ENCODE assay signal across 18 cellular contexts in the genomic region with DNA sequence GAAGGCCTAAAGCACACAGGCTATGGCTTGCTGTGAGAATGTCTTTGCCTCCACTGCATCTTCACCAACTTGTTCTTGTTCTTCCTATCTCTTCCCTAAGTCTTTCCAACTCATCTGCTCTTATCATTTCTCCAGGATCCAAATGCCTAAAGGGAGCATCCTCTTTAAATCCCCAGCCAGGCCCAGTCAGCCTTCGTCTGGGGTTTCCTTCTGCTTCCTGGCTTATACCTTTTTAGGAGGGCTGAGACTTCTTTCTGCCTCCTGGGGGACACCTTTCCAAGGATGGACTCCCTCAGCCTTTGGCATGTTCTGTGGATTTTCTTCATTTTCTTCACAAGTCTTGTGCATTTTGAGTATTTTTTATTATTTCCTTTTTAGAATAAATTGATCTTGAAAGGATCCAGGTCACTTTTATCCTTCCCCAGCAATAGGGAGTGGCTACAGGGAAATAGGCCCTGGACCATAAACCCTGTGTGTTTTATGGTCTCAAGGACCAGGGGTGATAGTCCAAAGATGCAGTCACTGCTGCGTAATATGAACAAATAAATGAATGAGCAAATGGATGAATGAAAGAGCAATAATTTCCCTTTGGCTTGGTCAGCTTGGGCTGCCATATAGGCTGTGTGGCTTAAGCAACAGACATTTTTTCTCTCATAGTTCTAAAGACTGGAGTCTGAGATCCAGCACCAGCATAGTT.
DNase-seq lines count a peak whose midpoint lies in the region; ATAC-seq, FAIRE-seq and TF ChIP-seq lines count a peak whose summit lies in the region.
"Had no signal": no experiment of that assay in that cellular context is flagged by ENCODE, and none has a peak within 500 bp of the region (broad histone marks: within the 10 kb centered on the region; RNA-seq: fewer than 3 reads in every experiment).

No MANE protein-coding gene starts in this region.

- H3K9me3 ChIP-seq in T-helper 17 cell (ENCODE audit: control insufficient read depth, low read length, poor library complexity, severe bottlenecking): no peaks in the 10 kb centered on the region
- H3K9me3 ChIP-seq in hepatocyte (ENCODE audit: low read depth): no peaks in the 10 kb centered on the region
- H3K9me3 ChIP-seq in muscle layer of duodenum (ENCODE audit: control insufficient read depth in 1 of 2, low read length in 2 of 2): no peaks in the 10 kb centered on the region
- no peaks in the 10 kb centered on the region for H3K9me3 ChIP-seq in small intestine (ENCODE audit: control insufficient read depth, low read depth)
- H3K9me3 ChIP-seq in pancreas: no peaks in the 10 kb centered on the region
- no peaks in the 10 kb centered on the region for H3K9me3 ChIP-seq in Caco-2
- H3K9me3 ChIP-seq: HAP-1 had no signal

- peak overlapping the region; percentile 9 for H3K27ac Mint-ChIP-seq in T-helper 17 cell
- no peak overlapping the region for H3K27ac Mint-ChIP-seq in Caco-2 (ENCODE audit: unreplicated experiment)
- no peak overlapping the region for H3K27ac Mint-ChIP-seq in nephron progenitor cell
- H3K27ac Mint-ChIP-seq: B cell; CD8-positive, alpha-beta T cell had no signal

- CTCF ChIA-PET in Caco-2 (lab: Charles Lee): no interaction called here

- no peak overlapping the region for H3K4me3 ChIP-seq in hepatocyte
- no peak overlapping the region for H3K4me3 ChIP-seq in muscle layer of duodenum (ENCODE audit: low read depth in 1 of 2, low read length in 2 of 2)
- H3K4me3 ChIP-seq in small intestine (ENCODE audit: low read depth in 1 of 2, low read length in 2 of 2): no peak overlapping the region
- no peak overlapping the region for H3K4me3 ChIP-seq in pancreas
- H3K4me3 ChIP-seq in Caco-2 (ENCODE audit: low read depth, low read length): no peak overlapping the region
- H3K4me3 ChIP-seq: BLaER1 treated with 17β-estradiol and CSF1 and Interleukin-3, amounts not matched to agents 10 nM and 100 nM; GM12878; HAP-1 had no signal

- no peak for ATAC-seq in T-helper 17 cell
- ATAC-seq in pancreas: no peak
- ATAC-seq: CD8-positive, alpha-beta T cell; GM12878 had no signal

- no peaks in the 10 kb centered on the region for H3K27me3 ChIP-seq in hepatocyte
- no peaks in the 10 kb centered on the region for H3K27me3 ChIP-seq in muscle layer of duodenum (ENCODE audit: low read depth, low read length)
- H3K27me3 ChIP-seq in small intestine (ENCODE audit: control insufficient read depth in 2 of 2, insufficient read depth in 2 of 2, low read length in 2 of 2): no peaks in the 10 kb centered on the region
- no peaks in the 10 kb centered on the region for H3K27me3 ChIP-seq in pancreas
- no peaks in the 10 kb centered on the region for H3K27me3 ChIP-seq in Caco-2 (replicated peaks; ENCODE audit: control insufficient read depth, insufficient read depth, low read length)
- H3K27me3 ChIP-seq: BLaER1 treated with 17β-estradiol and CSF1 and Interleukin-3, amounts not matched to agents 10 nM and 100 nM had no signal

- no peaks in the 10 kb centered on the region for H3K4me1 ChIP-seq in hepatocyte (ENCODE audit: insufficient read depth)
- H3K4me1 ChIP-seq in muscle layer of duodenum (ENCODE audit: control insufficient read depth in 1 of 2, insufficient read depth in 2 of 2, low read length in 2 of 2): peaks cover 0 to under 1% of the 10 kb centered on the region in 2 donors
- peaks cover 0 to 3% of the 10 kb centered on the region in 2 donors for H3K4me1 ChIP-seq in small intestine (ENCODE audit: control insufficient read depth in 2 of 2, insufficient read depth in 1 of 2, low read depth in 1 of 2, low read length in 1 of 2)
- H3K4me1 ChIP-seq in pancreas: no peaks in the 10 kb centered on the region
- no peaks in the 10 kb centered on the region for H3K4me1 ChIP-seq in Caco-2
- H3K4me1 ChIP-seq: HAP-1 had no signal

- H3K27me3 Mint-ChIP-seq in T-helper 17 cell (no peaks in the 10 kb centered on the region), Caco-2 (ENCODE audit: insufficient read depth, unreplicated experiment) (no peaks in the 10 kb centered on the region), nephron progenitor cell (ENCODE audit: low read depth, poor library complexity) (no peaks in the 10 kb centered on the region)

- H3K9me3 Mint-ChIP-seq in Caco-2 (ENCODE audit: unreplicated experiment) (no peaks in the 10 kb centered on the region), nephron progenitor cell (no peaks in the 10 kb centered on the region)
- H3K9me3 Mint-ChIP-seq: CD8-positive, alpha-beta T cell had no signal

- no peaks in the 10 kb centered on the region for H4K20me1 ChIP-seq in hepatocyte (ENCODE audit: insufficient read depth, poor library complexity, severe bottlenecking)
- H4K20me1 ChIP-seq: BLaER1 treated with 17β-estradiol and CSF1 and Interleukin-3, amounts not matched to agents 10 nM and 100 nM had no signal

- no peak for TF ChIP-seq CTCF in hepatocyte (IDR thresholded peaks at IDR 0.05; ENCODE audit: poor library complexity)
- no peak for TF ChIP-seq CTCF in pancreas (IDR thresholded peaks at IDR 0.05)
- TF ChIP-seq CTCF in Caco-2 (IDR thresholded peaks at IDR 0.05; ENCODE audit: insufficient read depth in 1 of 2, low read depth in 1 of 2, low read length in 1 of 2, severe bottlenecking in 1 of 2, unreplicated experiment in 1 of 2): no peak
- TF ChIP-seq CTCF in nephron progenitor cell (IDR thresholded peaks at IDR 0.05): no peak

- no peak overlapping the region for H3K4me3 Mint-ChIP-seq in T-helper 17 cell
- no peak overlapping the region for H3K4me3 Mint-ChIP-seq in Caco-2 (ENCODE audit: unreplicated experiment)
- no peak overlapping the region for H3K4me3 Mint-ChIP-seq in nephron progenitor cell
- H3K4me3 Mint-ChIP-seq: B cell; CD8-positive, alpha-beta T cell had no signal

- H3K27ac ChIP-seq in hepatocyte (peak overlapping the region; percentile 63), muscle layer of duodenum (ENCODE audit: low read length) (peak overlapping the region; percentile 40), small intestine (ENCODE audit: low read depth in 1 of 2, low read length in 1 of 2) (peak overlapping the region; percentile 13 to 75), pancreas (no peak overlapping the region)
- H3K27ac ChIP-seq: BLaER1 treated with 17β-estradiol and CSF1 and Interleukin-3, amounts not matched to agents 10 nM and 100 nM; HL-60 had no signal

- no peak overlapping the region for H2AFZ ChIP-seq in hepatocyte

- intact Hi-C loops in pancreas (cut with DNase I): no loop called here
- intact Hi-C loops in Caco-2 (cut with micrococcal nuclease; ENCODE audit: unreplicated experiment): no loop called here

- H3K36me3 Mint-ChIP-seq in T-helper 17 cell (ENCODE audit: low read depth): no peaks in the 10 kb centered on the region
- no peaks in the 10 kb centered on the region for H3K36me3 Mint-ChIP-seq in Caco-2 (ENCODE audit: insufficient read depth, unreplicated experiment)
- no peaks in the 10 kb centered on the region for H3K36me3 Mint-ChIP-seq in nephron progenitor cell (ENCODE audit: low read depth)
- H3K36me3 Mint-ChIP-seq: CD8-positive, alpha-beta T cell had no signal

- FAIRE-seq in small intestine (lab: Jason Lieb, UNC): no peak
- no peak for FAIRE-seq in pancreas (lab: Jason Lieb, UNC)
- FAIRE-seq: GM12878, GM19239 had no signal

- POLR2A ChIA-PET in Caco-2 (lab: Charles Lee): no interaction called here

- BruUV-seq in Caco-2 (replicated peaks; lab: Mats Ljungman, UMichigan): no TSS peak

- H3K36me3 ChIP-seq in hepatocyte (replicated peaks; ENCODE audit: insufficient read depth, low read depth) (no peaks in the 10 kb centered on the region), muscle layer of duodenum (ENCODE audit: control insufficient read depth in 1 of 2, insufficient read depth in 2 of 2, low read length in 2 of 2) (no peaks in the 10 kb centered on the region), small intestine (ENCODE audit: control insufficient read depth in 2 of 2, insufficient read depth in 2 of 2, low read length in 2 of 2) (no peaks in the 10 kb centered on the region), pancreas (no peaks in the 10 kb centered on the region), Caco-2 (ENCODE audit: control insufficient read depth, insufficient read depth, low read length) (no peaks in the 10 kb centered on the region)
- H3K36me3 ChIP-seq: BLaER1 treated with 17β-estradiol and CSF1 and Interleukin-3, amounts not matched to agents 10 nM and 100 nM; HAP-1 had no signal

- DNase-seq in T-helper 17 cell (no peak), hepatocyte (ENCODE audit: low spot score) (peak; percentile 30), small intestine (peak; percentile 95), pancreas (no peak), Caco-2 (no peak), nephron progenitor cell (no peak)
- DNase-seq: CD8-positive, alpha-beta T cell; DMS 273 treated with DMSO at 0.1 percent for 48 hours; DMS53; DND-41; EL had no signal

- no peaks in the 10 kb centered on the region for H3K79me2 ChIP-seq in hepatocyte

- H3K4me2 ChIP-seq in hepatocyte: no peak overlapping the region
- H3K4me2 ChIP-seq: BLaER1 treated with 17β-estradiol and CSF1 and Interleukin-3, amounts not matched to agents 10 nM and 100 nM had no signal

- 78% methylated on average over 2 of the region's 2 CpGs for WGBS in hepatocyte (ENCODE audit: low lambda C conversion rate, missing lambda C conversion rate)
- 24 to 68% (median 42%) methylated on average over 2 of the region's 2 CpGs for WGBS in small intestine, 3 donors
- WGBS in pancreas, 2 donors: 90 to 96% methylated on average over 2 of the region's 2 CpGs

- no peaks in the 10 kb centered on the region for H3K9me2 ChIP-seq in hepatocyte (replicated peaks; ENCODE audit: insufficient read depth)

- no peaks in the 10 kb centered on the region for H3K4me1 Mint-ChIP-seq in T-helper 17 cell
- no peaks in the 10 kb centered on the region for H3K4me1 Mint-ChIP-seq in Caco-2 (ENCODE audit: low read depth, unreplicated experiment)
- peaks cover 25% of the 10 kb centered on the region for H3K4me1 Mint-ChIP-seq in nephron progenitor cell
- H3K4me1 Mint-ChIP-seq: B cell had no signal

Comparison
In these comparisons a context has a peak if more than half of its experiments do, and no peak if none do; other contexts are left out.
1. DNase-seq: peak in hepatocyte (single experiment) and small intestine (single experiment); none in T-helper 17 cell (0 of 3), pancreas (0 of 6), Caco-2 (0 of 2) and nephron progenitor cell (single experiment).
2. H3K27ac ChIP-seq: peak in hepatocyte (single experiment), muscle layer of duodenum (single experiment) and small intestine (2 of 2); none in pancreas (0 of 4).